Comparison of ENCODE assay signal across 10 cellular contexts in genomic region chr3:185658504-185658912, GRCh38.
DNase-seq lines count a peak whose midpoint lies in the region; ATAC-seq and TF ChIP-seq lines count a peak whose summit lies in the region.
"Had no signal": no experiment of that assay in that cellular context is flagged by ENCODE, and none has a peak within 500 bp of the region (broad histone marks: within the 10 kb centered on the region; RNA-seq: fewer than 3 reads in every experiment).

No MANE protein-coding gene starts in this region.

- BruUV-seq in PC-9 (replicated peaks; lab: Mats Ljungman, UMichigan), result no TSS peak

- no peak overlapping the region for H2BK15ac ChIP-seq in neuronal stem cell (ENCODE audit: low read length)

- H3K27me3 ChIP-seq in PC-9 (ENCODE audit: insufficient read depth, low read depth) (no peaks in the 10 kb centered on the region), esophagus squamous epithelium (no peaks in the 10 kb centered on the region), trophoblast cell (ENCODE audit: insufficient read depth, low read length) (no peaks in the 10 kb centered on the region), neuronal stem cell (ENCODE audit: control insufficient read depth in 3 of 3, insufficient read depth in 3 of 3, low read depth in 1 of 3, low read length in 3 of 3) (no peaks in the 10 kb centered on the region)

- no peak for TF ChIP-seq POLR2A in esophagus squamous epithelium (IDR thresholded peaks at IDR 0.05)

- H2BK120ac ChIP-seq in trophoblast cell (ENCODE audit: insufficient read depth, low read length, poor library complexity), result no peak overlapping the region
- no peak overlapping the region for H2BK120ac ChIP-seq in neuronal stem cell (ENCODE audit: low read depth, low read length)

- H4K20me1 ChIP-seq in PC-9 (ENCODE audit: insufficient read depth), result peaks cover 13% of the 10 kb centered on the region; the same call in 1 of the 2 replicates

- H2BK5ac ChIP-seq in trophoblast cell (ENCODE audit: low read depth, low read length, poor library complexity) (no peak overlapping the region), neuronal stem cell (ENCODE audit: low read length) (no peak overlapping the region)

- H3F3A ChIP-seq in PC-9 (ENCODE audit: insufficient read depth, low read depth), result peaks cover 42% of the 10 kb centered on the region

- no peaks in the 10 kb centered on the region for H3K9me2 ChIP-seq in PC-9 (ENCODE audit: insufficient read depth)

- no peak for ATAC-seq in HG03439 (IDR thresholded peaks at IDR 0.05; ENCODE audit: unreplicated experiment)

- POLR2A ChIA-PET in PC-9 (lab: Charles Lee; ENCODE audit: unreplicated experiment), result interaction anchor here (0.6 to 0.7 kb wide), 2 partner anchors 65 to 1069 kb away, joined by 3 to 7 read pairs; no protein-coding TSS in a partner anchor

- TF ChIP-seq CTCF in AG10803 (conservative IDR thresholded peaks at IDR 0.05; ENCODE audit: low read length), result no peak
- no peak for TF ChIP-seq CTCF in PC-9 (conservative IDR thresholded peaks at IDR 0.05)
- no peak for TF ChIP-seq CTCF in esophagus squamous epithelium (IDR thresholded peaks at IDR 0.05)

- H3K27ac ChIP-seq in PC-9, result peak overlapping the region; percentile 31
- peak overlapping the region; percentile 58 to 92 (median 84) for H3K27ac ChIP-seq in esophagus squamous epithelium
- no peak overlapping the region for H3K27ac ChIP-seq in trophoblast cell (ENCODE audit: low read depth, low read length)
- H3K27ac ChIP-seq in neuronal stem cell (replicated peaks; ENCODE audit: low read length), result no peak overlapping the region
- H3K27ac ChIP-seq: HL-60 had no signal

- no peak overlapping the region for H2AFZ ChIP-seq in PC-9
- H2AFZ ChIP-seq in trophoblast cell (ENCODE audit: insufficient read depth, low read length, poor library complexity), result no peak overlapping the region
- H2AFZ ChIP-seq in neuronal stem cell (ENCODE audit: low read length), result no peak overlapping the region

- H4K8ac ChIP-seq in trophoblast cell (ENCODE audit: low read depth, low read length), result no peak overlapping the region
- no peak overlapping the region for H4K8ac ChIP-seq in neuronal stem cell (ENCODE audit: low read depth, low read length)

- DNase-seq in AG10803 (ENCODE audit: low read depth), result peak; percentile 100
- DNase-seq in PC-9, result peak; percentile 69 to 83
- no peak for DNase-seq in esophagus squamous epithelium (lab: John Stamatoyannopoulos, UW)
- DNase-seq in trophoblast cell, result peak; percentile 96 to 98
- no peak for DNase-seq in activated gamma-delta T cell treated with Interleukin-2 at 50 U/mL for 16 hours
- no peak for DNase-seq in neuronal stem cell (ENCODE audit: low spot score)
- no peak for DNase-seq in KG1 (lab: John Stamatoyannopoulos, UW)
- DNase-seq: effector CD8-positive, alpha-beta T cell had no signal

- H3K9ac ChIP-seq in trophoblast cell (ENCODE audit: low read length) (no peak overlapping the region), neuronal stem cell (ENCODE audit: low read depth, low read length, poor library complexity) (no peak overlapping the region)

- H3K79me1 ChIP-seq in trophoblast cell (ENCODE audit: low read length) (no peaks in the 10 kb centered on the region), neuronal stem cell (ENCODE audit: low read depth, low read length) (no peaks in the 10 kb centered on the region)

- H2BK12ac ChIP-seq in trophoblast cell (ENCODE audit: low read length), result peak overlapping the region; percentile 7
- no peak overlapping the region for H2BK12ac ChIP-seq in neuronal stem cell (ENCODE audit: low read length)

- no peak overlapping the region for H3K4me2 ChIP-seq in PC-9
- H3K4me2 ChIP-seq in trophoblast cell (ENCODE audit: low read length), result no peak overlapping the region
- H3K4me2 ChIP-seq in neuronal stem cell (ENCODE audit: insufficient read depth, low read length, poor library complexity, severe bottlenecking), result no peak overlapping the region

- intact Hi-C loops in PC-9 (cut with micrococcal nuclease; ENCODE audit: unreplicated experiment) (no loop called here), esophagus squamous epithelium (cut with DNase I) (no loop called here)

- CTCF ChIA-PET in PC-9 (lab: Charles Lee), result interaction anchor here (0.6 to 0.9 kb wide), 3 partner anchors 35 to 583 kb away, joined by 3 to 4 read pairs (median 3); no protein-coding TSS in a partner anchor

- H3K4me1 ChIP-seq in PC-9 (replicated peaks; ENCODE audit: insufficient read depth), result peaks cover 17% of the 10 kb centered on the region
- H3K4me1 ChIP-seq in esophagus squamous epithelium, result peaks cover 6 to 58% (median 42%) of the 10 kb centered on the region in 3 donors
- H3K4me1 ChIP-seq in trophoblast cell (ENCODE audit: control insufficient read depth in 1 of 2, insufficient read depth in 2 of 2, low read length in 2 of 2), result peaks cover 12 to 15% of the 10 kb centered on the region in 2 experiments
- H3K4me1 ChIP-seq in neuronal stem cell (ENCODE audit: control insufficient read depth in 2 of 2, insufficient read depth in 1 of 2, low read depth in 1 of 2, low read length in 2 of 2), result no peaks in the 10 kb centered on the region

- no peaks in the 10 kb centered on the region for H3K9me3 ChIP-seq in PC-9 (ENCODE audit: insufficient read depth, low read depth)
- no peaks in the 10 kb centered on the region for H3K9me3 ChIP-seq in esophagus squamous epithelium
- H3K9me3 ChIP-seq in trophoblast cell (ENCODE audit: insufficient read depth, low read depth, low read length), result no peaks in the 10 kb centered on the region
- H3K9me3 ChIP-seq in neuronal stem cell (replicated peaks in 1 of 2; ENCODE audit: control insufficient read depth in 2 of 2, insufficient read depth in 1 of 2, low read depth in 1 of 2, low read length in 2 of 2), result peaks cover 0 to 1% of the 10 kb centered on the region in 2 donors

- no peak overlapping the region for H3K4ac ChIP-seq in trophoblast cell (ENCODE audit: low read depth, low read length)
- no peak overlapping the region for H3K4ac ChIP-seq in neuronal stem cell (ENCODE audit: low read length)

- H3K18ac ChIP-seq in trophoblast cell (ENCODE audit: low read length), result no peak overlapping the region
- no peak overlapping the region for H3K18ac ChIP-seq in neuronal stem cell (ENCODE audit: low read length)

- H2AK5ac ChIP-seq in trophoblast cell (ENCODE audit: low read length) (no peak overlapping the region), neuronal stem cell (ENCODE audit: low read depth, low read length) (no peak overlapping the region)

- H4K91ac ChIP-seq in trophoblast cell (ENCODE audit: low read depth, low read length) (no peak overlapping the region), neuronal stem cell (ENCODE audit: low read depth, low read length, poor library complexity) (no peak overlapping the region)

- H3K23ac ChIP-seq in trophoblast cell (ENCODE audit: low read length) (no peak overlapping the region), neuronal stem cell (ENCODE audit: low read depth, low read length, poor library complexity) (no peak overlapping the region)

- 13 to 21% methylated on average over 7 to 8 of the region's 8 CpGs for WGBS in esophagus squamous epithelium, 2 donors
- no CpG with 5 or more reads among the region's 8 CpGs for WGBS in trophoblast cell (ENCODE audit: extremely low coverage, insufficient coverage, insufficient read length)
- WGBS in neuronal stem cell (ENCODE audit: extremely low coverage in 2 of 2, insufficient read length in 2 of 2, insufficient replicate concordance in 1 of 2), 2 donors, result no CpG with 5 or more reads among the region's 8 CpGs

- no peak overlapping the region for H3K4me3 ChIP-seq in AG10803 (ENCODE audit: low read length)
- no peak overlapping the region for H3K4me3 ChIP-seq in PC-9
- no peak overlapping the region for H3K4me3 ChIP-seq in esophagus squamous epithelium
- H3K4me3 ChIP-seq in trophoblast cell (ENCODE audit: low read depth, low read length), result no peak overlapping the region
- H3K4me3 ChIP-seq in neuronal stem cell (ENCODE audit: low read length in 2 of 2), result no peak overlapping the region

- H4K12ac ChIP-seq in trophoblast cell (ENCODE audit: low read depth, low read length), result no peak overlapping the region

- H3K79me2 ChIP-seq in PC-9 (ENCODE audit: low read depth) (no peaks in the 10 kb centered on the region), trophoblast cell (ENCODE audit: control insufficient read depth, insufficient read depth, low read length, poor library complexity) (no peaks in the 10 kb centered on the region)

- peaks cover 44% of the 10 kb centered on the region for H3K36me3 ChIP-seq in PC-9 (ENCODE audit: low read depth)
- no peaks in the 10 kb centered on the region for H3K36me3 ChIP-seq in esophagus squamous epithelium
- H3K36me3 ChIP-seq in trophoblast cell (ENCODE audit: control insufficient read depth in 1 of 2, insufficient read depth in 2 of 2, low read length in 2 of 2), result peaks cover 45 to 54% of the 10 kb centered on the region in 2 experiments
- H3K36me3 ChIP-seq in neuronal stem cell (replicated peaks in 1 of 2; ENCODE audit: control insufficient read depth in 2 of 2, insufficient read depth in 2 of 2, low read length in 2 of 2), result peaks cover 49 to 79% of the 10 kb centered on the region in 2 donors

- H3K14ac ChIP-seq in trophoblast cell (ENCODE audit: low read length) (no peak overlapping the region), neuronal stem cell (ENCODE audit: low read length) (no peak overlapping the region)

Comparison
In these comparisons a context has a peak if more than half of its experiments do, and no peak if none do; other contexts are left out.
1. DNase-seq: peak in AG10803 (single experiment), PC-9 (2 of 2) and trophoblast cell (2 of 2); none in esophagus squamous epithelium (single experiment), activated gamma-delta T cell treated with Interleukin-2 at 50 U/mL for 16 hours (single experiment), neuronal stem cell (single experiment) and KG1 (single experiment).
2. H3K27ac ChIP-seq: peak in PC-9 (single experiment) and esophagus squamous epithelium (4 of 4); none in trophoblast cell (single experiment) and neuronal stem cell (single experiment).